In the genomic region with DNA sequence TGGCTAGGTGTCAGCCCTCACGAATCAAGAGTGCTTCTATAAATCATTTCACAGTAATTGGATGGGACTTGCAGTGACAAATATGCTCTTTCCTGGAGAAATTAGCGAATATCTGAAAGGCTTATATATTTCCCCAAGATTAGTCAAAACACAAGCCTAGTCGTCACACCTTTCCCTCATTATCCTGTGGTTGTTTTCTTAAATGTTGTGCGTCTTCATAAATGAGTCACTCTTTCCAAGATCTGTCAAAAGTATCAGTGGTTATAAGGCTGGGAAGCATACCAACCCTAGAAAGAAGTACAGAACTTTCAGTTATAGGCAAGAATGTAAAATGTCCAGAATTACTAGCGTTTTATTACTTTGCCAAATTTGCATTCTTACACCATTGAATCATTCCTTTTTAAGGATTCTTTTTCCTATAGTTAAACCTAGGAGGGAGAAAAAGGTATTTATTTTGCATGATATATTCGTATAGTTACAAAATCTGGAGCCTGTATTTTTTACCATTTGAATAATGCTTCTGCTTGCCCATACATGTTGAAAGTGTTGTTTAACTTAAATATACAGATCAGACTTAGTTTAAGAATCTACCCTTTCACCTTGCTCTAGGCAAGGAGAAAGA, we compare ENCODE assay signal across 12 cellular contexts. TPM values are rescaled to one million over a fixed set of nuclear protein-coding genes. Genes with fewer than 3 reads are reported as not detected.
A peak's percentile ranks its signal among the peaks of the same experiment; 100 is the strongest.
DNase-seq lines count a peak whose midpoint lies in the region; ATAC-seq and TF ChIP-seq lines count a peak whose summit lies in the region.
"Had no signal": no experiment of that assay in that cellular context is flagged by ENCODE, and none has a peak within 500 bp of the region (broad histone marks: within the 10 kb centered on the region; RNA-seq: fewer than 3 reads in every experiment).

No MANE protein-coding gene starts in this region.

- in situ Hi-C loops in astrocyte of the spinal cord (cut with HindIII; ENCODE audit: low sequenced_read_pairs) = no loop called here

- ATAC-seq in GM18505 (IDR thresholded peaks at IDR 0.05; ENCODE audit: unreplicated experiment) (no peak), HG02970 (IDR thresholded peaks at IDR 0.05; ENCODE audit: low FRiP score, unreplicated experiment) (no peak)

- no peaks in the 10 kb centered on the region for H3K36me3 ChIP-seq in mesodermal cell (ENCODE audit: control insufficient read depth, insufficient read depth, low read length)
- H3K36me3 ChIP-seq: upper lobe of left lung had no signal

- CTCF ChIA-PET in AG04449 (lab: Yijun Ruan, JAX) = no interaction called here

- DNase-seq in AG04449 (ENCODE audit: low read depth, low spot score) (peak; percentile 96), HFF-Myc (ENCODE audit: extremely low read depth, low read depth) (peak; percentile 91), astrocyte of the spinal cord (ENCODE audit: low read depth, low spot score) (peak; percentile 97), NCI-H1436 (lab: John Stamatoyannopoulos, UW) (no peak), GOT3 (lab: John Stamatoyannopoulos, UW) (no peak)
- DNase-seq: DND-41, upper lobe of left lung had no signal

- POLR2A ChIA-PET in AG04449 (lab: Yijun Ruan, JAX) = no interaction called here

- no peak for TF ChIP-seq POLR2A in GM18505 (IDR thresholded peaks at IDR 0.05; ENCODE audit: borderline replicate concordance, extremely low read depth, insufficient read depth, insufficient read length)

- peak overlapping the region; percentile 97 for H3K27ac ChIP-seq in mesodermal cell (ENCODE audit: low read depth, low read length, severe bottlenecking)

- H3K9me3 ChIP-seq in mesodermal cell (ENCODE audit: control insufficient read depth, low read length) = no peaks in the 10 kb centered on the region
- H3K9me3 ChIP-seq: upper lobe of left lung had no signal

- 67% methylated on average over 1 of the region's 6 CpGs; no CpG with 5 or more reads in 1 of the 2 experiments for WGBS in mesodermal cell (ENCODE audit: insufficient coverage in 2 of 2), 2 experiments

- TF ChIP-seq CTCF in AG04449 (IDR thresholded peaks at IDR 0.05; ENCODE audit: insufficient read depth, low read length, missing control alignments) (no peak), HFF-Myc (IDR thresholded peaks at IDR 0.05; ENCODE audit: low read depth, low read length, missing control alignments) (no peak), astrocyte of the spinal cord (IDR thresholded peaks at IDR 0.05; ENCODE audit: low read depth, low read length) (no peak)

- H3K4me3 ChIP-seq in AG04449 (ENCODE audit: low read depth, low read length) = no peak overlapping the region
- H3K4me3 ChIP-seq in HFF-Myc (replicated peaks; ENCODE audit: low read depth, low read length) = no peak overlapping the region
- no peak overlapping the region for H3K4me3 ChIP-seq in astrocyte of the spinal cord (ENCODE audit: low read depth, low read length)
- H3K4me3 ChIP-seq in mesodermal cell (ENCODE audit: extremely low read depth, insufficient read depth, low read length, poor library complexity, severe bottlenecking) = no peak overlapping the region
- H3K4me3 ChIP-seq: skin epidermis, upper lobe of left lung had no signal

- peaks cover 69% of the 10 kb centered on the region for H3K4me1 ChIP-seq in mesodermal cell (ENCODE audit: control insufficient read depth, insufficient read depth, low read length, poor library complexity, severe bottlenecking)

RNA-seq across cellular contexts. Expression of gene TMEM212, which starts 33.6 kb away (rescaled TPM):
- not detected for polyA plus RNA-seq in mesodermal cell (2013, experiment 1 of 2)
- polyA plus RNA-seq in mesodermal cell (2013, experiment 2 of 2) = not detected
- polyA plus RNA-seq: adipose tissue had no signal

Comparison
In these comparisons a context has a peak if more than half of its experiments do, and no peak if none do; other contexts are left out.
1. DNase-seq: peak in AG04449 (single experiment), HFF-Myc (single experiment) and astrocyte of the spinal cord (single experiment); none in NCI-H1436 (single experiment) and GOT3 (single experiment).